In the genomic region with DNA sequence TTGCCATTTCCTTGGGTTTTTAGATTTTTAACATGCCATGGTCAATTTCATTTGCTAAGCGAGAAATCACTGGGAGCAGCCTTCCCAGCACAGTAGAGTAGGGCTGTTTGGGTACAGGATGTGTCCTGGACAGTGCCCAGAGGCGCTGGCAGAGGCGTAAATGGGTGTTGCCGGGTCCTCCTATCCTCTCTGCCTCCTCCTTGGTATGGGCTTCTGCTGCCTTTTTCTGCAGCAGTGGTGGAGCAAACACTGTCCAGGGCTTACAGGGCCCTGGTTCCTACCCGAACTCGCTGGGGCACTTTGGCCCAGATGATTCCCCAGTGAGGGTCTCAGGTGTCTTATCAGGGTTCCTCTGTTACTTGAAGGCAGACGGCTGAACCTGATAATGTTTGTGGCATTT, we compare ENCODE assay signal across 17 cellular contexts.
DNase-seq lines count a peak whose midpoint lies in the region; ATAC-seq and TF ChIP-seq lines count a peak whose summit lies in the region.
"Had no signal": no experiment of that assay in that cellular context is flagged by ENCODE, and none has a peak within 500 bp of the region (broad histone marks: within the 10 kb centered on the region; RNA-seq: fewer than 3 reads in every experiment).

No MANE protein-coding gene starts in this region.

- H3K4me1 ChIP-seq in sigmoid colon, result peaks cover 0 to 54% (median 53%) of the 10 kb centered on the region in 4 donors
- no peaks in the 10 kb centered on the region for H3K4me1 ChIP-seq in mucosa of descending colon (ENCODE audit: low read depth)
- H3K4me1 ChIP-seq: parathyroid adenoma had no signal

- no peak for TF ChIP-seq POLR2A in sigmoid colon (IDR thresholded peaks at IDR 0.05)

- DNase-seq in AG10803 (ENCODE audit: low read depth) (peak; percentile 51), islet precursor cell (peak; percentile 49), sigmoid colon (peak; percentile 92), mucosa of descending colon (no peak), HUDEP-2 (lab: John Stamatoyannopoulos, UW; ENCODE audit: unreplicated experiment in 76 of 76) (no peak), SHP77 (lab: John Stamatoyannopoulos, UW) (no peak)
- DNase-seq in activated CD8-positive, alpha-beta memory T cell treated with anti-CD3 and anti-CD28 coated beads, Interleukin-2, amount 10 ng/mL, durations not matched to agents 7 days and 5 days, result peak; percentile 18
- DNase-seq: activated naive CD4-positive, alpha-beta T cell; dorsolateral prefrontal cortex; hippocampal formation; NCI-H1417 treated with DMSO at 0.1 percent for 48 hours; NCI-H2227 treated with DMSO at 0.1 percent for 48 hours; stimulated activated naive CD4-positive, alpha-beta T cell; T-helper 2 cell had no signal

- peak overlapping the region; percentile 41 to 86 (median 82) for H3K27ac ChIP-seq in sigmoid colon
- H3K27ac ChIP-seq: parathyroid adenoma had no signal

- peaks cover 6% of the 10 kb centered on the region for H3K27me3 Mint-ChIP-seq in activated CD8-positive, alpha-beta memory T cell treated with anti-CD3 and anti-CD28 coated beads, Interleukin-2, amount 10 ng/mL, durations not matched to agents 7 days and 5 days

- no peak overlapping the region for H3K4me3 Mint-ChIP-seq in activated CD8-positive, alpha-beta memory T cell treated with anti-CD3 and anti-CD28 coated beads, Interleukin-2, amount 10 ng/mL, durations not matched to agents 7 days and 5 days

- H3K27ac Mint-ChIP-seq in activated CD8-positive, alpha-beta memory T cell treated with anti-CD3 and anti-CD28 coated beads, Interleukin-2, amount 10 ng/mL, durations not matched to agents 7 days and 5 days, result no peak overlapping the region

- H3K9me3 Mint-ChIP-seq in activated CD8-positive, alpha-beta memory T cell treated with anti-CD3 and anti-CD28 coated beads, Interleukin-2, amount 10 ng/mL, durations not matched to agents 7 days and 5 days (ENCODE audit: low read depth), result peaks cover 6% of the 10 kb centered on the region

- intact Hi-C loops in sigmoid colon (cut with DNase I), result loop anchor here (5.0 kb wide), 1 partner anchor 140 kb away; no protein-coding TSS in a partner anchor
- intact Hi-C loops in mucosa of descending colon (cut with DNase I, micrococcal nuclease), result no loop called here

- CTCF ChIA-PET in activated CD8-positive, alpha-beta memory T cell treated with anti-CD3 and anti-CD28 coated beads, Interleukin-2, amount 10 ng/mL, durations not matched to agents 7 days and 5 days (lab: Charles Lee), result no interaction called here

- no peak for ATAC-seq in activated CD8-positive, alpha-beta memory T cell treated with anti-CD3 and anti-CD28 coated beads, Interleukin-2, amount 10 ng/mL, durations not matched to agents 7 days and 5 days
- no peak for ATAC-seq in HG03108 (IDR thresholded peaks at IDR 0.05; ENCODE audit: unreplicated experiment)
- ATAC-seq in mucosa of descending colon, result no peak
- ATAC-seq: activated CD4-positive, CD25-positive, alpha-beta regulatory T cell treated with anti-CD3 and anti-CD28 coated beads, Interleukin-2, amount 50 U/mL, for 24 hours had no signal

- TF ChIP-seq EP300 in sigmoid colon (IDR thresholded peaks at IDR 0.05), result peak in 1 of 4 donors; percentile 67

- no peaks in the 10 kb centered on the region for H3K4me1 Mint-ChIP-seq in activated CD8-positive, alpha-beta memory T cell treated with anti-CD3 and anti-CD28 coated beads, Interleukin-2, amount 10 ng/mL, durations not matched to agents 7 days and 5 days

- H3K4me3 ChIP-seq in AG10803 (ENCODE audit: low read length) (no peak overlapping the region), sigmoid colon (no peak overlapping the region), mucosa of descending colon (no peak overlapping the region)
- H3K4me3 ChIP-seq: dorsolateral prefrontal cortex had no signal

- TF ChIP-seq CTCF in AG10803 (conservative IDR thresholded peaks at IDR 0.05; ENCODE audit: low read length), result no peak
- no peak for TF ChIP-seq CTCF in sigmoid colon (IDR thresholded peaks at IDR 0.05)
- TF ChIP-seq CTCF in mucosa of descending colon (IDR thresholded peaks at IDR 0.05), result no peak

- no peaks in the 10 kb centered on the region for H3K36me3 ChIP-seq in sigmoid colon
- H3K36me3 ChIP-seq in mucosa of descending colon (ENCODE audit: low read depth), result no peaks in the 10 kb centered on the region

- H3K27me3 ChIP-seq in sigmoid colon, result no peaks in the 10 kb centered on the region
- H3K27me3 ChIP-seq: dorsolateral prefrontal cortex had no signal

- H3K9me3 ChIP-seq in sigmoid colon, result no peaks in the 10 kb centered on the region
- peaks cover 6% of the 10 kb centered on the region for H3K9me3 ChIP-seq in mucosa of descending colon

- WGBS in sigmoid colon, 2 donors, result 90% methylated on average over 7 of the region's 7 CpGs

- peaks cover 1% of the 10 kb centered on the region for H3K36me3 Mint-ChIP-seq in activated CD8-positive, alpha-beta memory T cell treated with anti-CD3 and anti-CD28 coated beads, Interleukin-2, amount 10 ng/mL, durations not matched to agents 7 days and 5 days

Comparison
In these comparisons a context has a peak if more than half of its experiments do, and no peak if none do; other contexts are left out.
1. DNase-seq: peak in AG10803 (single experiment), activated CD8-positive, alpha-beta memory T cell treated with anti-CD3 and anti-CD28 coated beads, Interleukin-2, amount 10 ng/mL, durations not matched to agents 7 days and 5 days (single experiment), islet precursor cell (single experiment) and sigmoid colon (single experiment); none in mucosa of descending colon (0 of 3), HUDEP-2 (0 of 76) and SHP77 (0 of 2).